Comparison of ENCODE assay signal across 18 cellular contexts in the genomic region with DNA sequence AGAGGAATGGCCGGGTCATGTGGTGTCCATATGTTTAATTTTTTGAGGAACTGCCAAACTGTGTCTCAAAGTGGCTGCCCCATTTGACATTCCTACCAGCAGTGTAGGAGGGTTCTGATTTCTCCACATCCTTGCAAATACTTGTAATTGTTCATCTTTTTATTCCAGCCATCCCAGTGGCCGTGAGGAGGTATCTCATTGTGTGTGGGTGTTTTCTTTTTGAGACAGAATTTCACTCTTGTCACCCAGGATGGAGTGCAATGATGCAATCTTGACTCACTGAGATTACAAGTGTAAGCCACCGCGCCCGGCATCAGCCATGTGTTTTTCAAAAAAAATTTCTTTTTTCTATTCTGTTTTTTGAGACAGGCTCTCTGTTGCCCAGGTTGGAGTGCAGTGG. TPM values are rescaled to one million over a fixed set of nuclear protein-coding genes. Genes with fewer than 3 reads are reported as not detected.
A peak's percentile ranks its signal among the peaks of the same experiment; 100 is the strongest.
DNase-seq lines count a peak whose midpoint lies in the region; ATAC-seq, FAIRE-seq and TF ChIP-seq lines count a peak whose summit lies in the region.
"Had no signal": no experiment of that assay in that cellular context is flagged by ENCODE, and none has a peak within 500 bp of the region (broad histone marks: within the 10 kb centered on the region; RNA-seq: fewer than 3 reads in every experiment).

No MANE protein-coding gene starts in this region.

- H3K27me3 Mint-ChIP-seq in Calu3 (ENCODE audit: unreplicated experiment) = no peaks in the 10 kb centered on the region
- H3K27me3 Mint-ChIP-seq: CD4-positive, alpha-beta T cell had no signal

- no peaks in the 10 kb centered on the region for H3K27me3 ChIP-seq in body of pancreas
- H3K27me3 ChIP-seq: gastroesophageal sphincter had no signal

- no peak overlapping the region for H3K27ac ChIP-seq in body of pancreas
- H3K27ac ChIP-seq: gastroesophageal sphincter, psoas muscle had no signal

- no peak overlapping the region for H3K4me3 Mint-ChIP-seq in Calu3 (ENCODE audit: low read depth, unreplicated experiment)
- H3K4me3 Mint-ChIP-seq: CD4-positive, alpha-beta T cell; T-helper 1 cell treated with Interleukin-12 subunit alpha and Interleukin-12 subunit beta and Interleukin-4 antibody, amounts not matched to agents 30 μg/mL and 1 μg/mL, for 36 hours had no signal

- no peaks in the 10 kb centered on the region for H3K36me3 ChIP-seq in body of pancreas (replicated peaks in 1 of 2; ENCODE audit: insufficient read depth in 1 of 2, low read depth in 2 of 2)
- H3K36me3 ChIP-seq: gastroesophageal sphincter had no signal

- no peak for ATAC-seq in body of pancreas
- ATAC-seq: gastroesophageal sphincter, psoas muscle had no signal

- H3K4me1 Mint-ChIP-seq in Calu3 (ENCODE audit: low read depth, unreplicated experiment) = no peaks in the 10 kb centered on the region

- H3K4me1 ChIP-seq in body of pancreas = no peaks in the 10 kb centered on the region
- H3K4me1 ChIP-seq: psoas muscle had no signal

- H3K4me3 ChIP-seq in epithelial cell of esophagus (ENCODE audit: low read length) (no peak overlapping the region), body of pancreas (no peak overlapping the region)
- H3K4me3 ChIP-seq: gastroesophageal sphincter, psoas muscle had no signal

- TF ChIP-seq CTCF in epithelial cell of esophagus (IDR thresholded peaks at IDR 0.05; ENCODE audit: insufficient read depth, low read depth, low read length, missing control alignments) (no peak), Calu3 (IDR thresholded peaks at IDR 0.05; ENCODE audit: unreplicated experiment) (no peak), body of pancreas (IDR thresholded peaks at IDR 0.05) (no peak)

- WGBS in body of pancreas, 2 donors = 78 to 91% methylated on average over 5 of the region's 5 CpGs

- intact Hi-C loops in Calu3 (cut with micrococcal nuclease; ENCODE audit: unreplicated experiment) (no loop called here), body of pancreas (cut with DNase I) (no loop called here)

- no peak overlapping the region for H3K27ac Mint-ChIP-seq in Calu3 (ENCODE audit: unreplicated experiment)
- H3K27ac Mint-ChIP-seq: CD4-positive, alpha-beta T cell; T-helper 1 cell treated with Interleukin-12 subunit alpha and Interleukin-12 subunit beta and Interleukin-4 antibody, amounts not matched to agents 30 μg/mL and 1 μg/mL, for 36 hours had no signal

- no TSS peak for BruUV-seq in Calu3 (replicated peaks; lab: Mats Ljungman, UMichigan)

- no peak for FAIRE-seq in RCC 7860 (lab: Jason Lieb, UNC)
- FAIRE-seq: kidney had no signal

- CTCF ChIA-PET in Calu3 (lab: Charles Lee) = no interaction called here

- no peaks in the 10 kb centered on the region for H3K9me3 ChIP-seq in body of pancreas
- H3K9me3 ChIP-seq: gastroesophageal sphincter, psoas muscle had no signal

- no peak for TF ChIP-seq POLR2A in body of pancreas (IDR thresholded peaks at IDR 0.05)

- peaks cover 3% of the 10 kb centered on the region for H3K36me3 Mint-ChIP-seq in Calu3 (ENCODE audit: insufficient read depth, unreplicated experiment)

- DNase-seq in stimulated activated CD4-positive, alpha-beta T cell treated with anti-CD3 and anti-CD28 coated beads, Interleukin-4, amount 100 ng/mL, for 48 hours (ENCODE audit: low read depth in 2 of 2) = peak; percentile 9
- no peak for DNase-seq in stimulated activated CD4-positive, alpha-beta T cell treated with anti-CD3 and anti-CD28 coated beads, Interleukin-12 subunit alpha, Interleukin-12 subunit beta, amount 100 ng/mL, for 4 hours
- DNase-seq in RCC 7860 (ENCODE audit: low spot score) (peak; percentile 45), epithelial cell of esophagus (ENCODE audit: low read depth) (peak; percentile 77), Calu3 (no peak), body of pancreas (no peak), NCI-H1436 (lab: John Stamatoyannopoulos, UW) (no peak)
- peak; percentile 42 for DNase-seq in stimulated activated CD8-positive, alpha-beta memory T cell treated with anti-CD3 and anti-CD28 coated beads, Interleukin-4, amount 100 ng/mL, for 48 hours
- DNase-seq: activated CD4-positive, alpha-beta T cell treated with anti-CD3 and anti-CD28 coated beads, Interleukin-2, amount 50 U/mL, for 4 hours; activated naive CD4-positive, alpha-beta T cell; CD4-positive, alpha-beta T cell; cerebellar nuclear complex; KG1; kidney; NCI-H2107; psoas muscle had no signal

- peaks cover 3% of the 10 kb centered on the region for H3K9me3 Mint-ChIP-seq in Calu3 (ENCODE audit: low read depth, unreplicated experiment)
- H3K9me3 Mint-ChIP-seq: CD4-positive, alpha-beta T cell had no signal

RNA-seq across cellular contexts. Expression of a gene that starts 38.7 kb away (rescaled TPM):
- total RNA-seq in Calu3 (2022) (46.0 and 51.0 TPM in 2 replicates), body of pancreas (10 to 100 TPM; 22.6 to 35.6 TPM)

Comparison
In these comparisons a context has a peak if more than half of its experiments do, and no peak if none do; other contexts are left out.
1. DNase-seq: peak in stimulated activated CD4-positive, alpha-beta T cell treated with anti-CD3 and anti-CD28 coated beads, Interleukin-4, amount 100 ng/mL, for 48 hours (2 of 2), RCC 7860 (single experiment), epithelial cell of esophagus (single experiment) and stimulated activated CD8-positive, alpha-beta memory T cell treated with anti-CD3 and anti-CD28 coated beads, Interleukin-4, amount 100 ng/mL, for 48 hours (single experiment); none in stimulated activated CD4-positive, alpha-beta T cell treated with anti-CD3 and anti-CD28 coated beads, Interleukin-12 subunit alpha, Interleukin-12 subunit beta, amount 100 ng/mL, for 4 hours (single experiment), Calu3 (single experiment), body of pancreas (0 of 4) and NCI-H1436 (single experiment).